In genomic region chr22:31345331-31346254, GRCh38 we compare ENCODE assay signal across 8 cellular contexts. TPM values are rescaled to one million over a fixed set of nuclear protein-coding genes. Genes with fewer than 3 reads are reported as not detected.
A peak's percentile ranks its signal among the peaks of the same experiment; 100 is the strongest.
DNase-seq lines count a peak whose midpoint lies in the region; ATAC-seq and TF ChIP-seq lines count a peak whose summit lies in the region.

No MANE protein-coding gene starts in this region.

- H3K27ac ChIP-seq in Karpas-422 (ENCODE audit: low read length): peak overlapping the region; percentile 82
- peak overlapping the region; percentile 97 for H3K27ac ChIP-seq in RWPE1
- peak overlapping the region; percentile 91 for H3K27ac ChIP-seq in neural cell (ENCODE audit: low read length)

- H3K9me3 ChIP-seq in Karpas-422 (ENCODE audit: low read length) (no peaks in the 10 kb centered on the region), neural cell (ENCODE audit: low read length) (no peaks in the 10 kb centered on the region)

- CTCF ChIA-PET in RWPE1 (lab: Yijun Ruan, JAX): interaction anchor here (0.6 to 1.2 kb wide), 2 partner anchors 32 to 142 kb away, joined by 3 read pairs; no protein-coding TSS in a partner anchor

- peak overlapping the region; percentile 61 to 98 for H3K27ac Mint-ChIP-seq in stimulated activated naive CD8-positive, alpha-beta T cell treated with anti-CD3 and anti-CD28 coated beads, Interleukin-15, amount 100 ng/mL, for 72 hours

- H3K9ac ChIP-seq in Karpas-422 (ENCODE audit: low read length) (peak overlapping the region; percentile 95), neural cell (ENCODE audit: low read length) (peak overlapping the region; percentile 90)

- H3K4me1 ChIP-seq in Karpas-422 (ENCODE audit: low read length): peaks cover 48% of the 10 kb centered on the region

- peak; percentile 77 for TF ChIP-seq RAD21 in neural cell (conservative IDR thresholded peaks at IDR 0.05)

- peak overlapping the region; percentile 83 to 98 for H3K4me3 Mint-ChIP-seq in stimulated activated naive CD8-positive, alpha-beta T cell treated with anti-CD3 and anti-CD28 coated beads, Interleukin-15, amount 100 ng/mL, for 72 hours

- no peaks in the 10 kb centered on the region for H3K9me3 Mint-ChIP-seq in stimulated activated naive CD8-positive, alpha-beta T cell treated with anti-CD3 and anti-CD28 coated beads, Interleukin-15, amount 100 ng/mL, for 72 hours

- H3K4me3 ChIP-seq in Karpas-422 (ENCODE audit: low read length) (peak overlapping the region; percentile 87), neural cell (ENCODE audit: low read length) (peak overlapping the region; percentile 92)

- H3K36me3 ChIP-seq in Karpas-422 (ENCODE audit: insufficient read depth, low read length) (peaks cover 43% of the 10 kb centered on the region), neural cell (ENCODE audit: insufficient read depth, low read length) (no peaks in the 10 kb centered on the region)

- ATAC-seq in GM21515 (IDR thresholded peaks at IDR 0.05; ENCODE audit: unreplicated experiment): peak; percentile 42
- ATAC-seq in stimulated activated naive CD8-positive, alpha-beta T cell treated with anti-CD3 and anti-CD28 coated beads, Interleukin-15, amount 100 ng/mL, for 72 hours: peak; percentile 72

- in situ Hi-C loops in Caki2 (cut with HindIII; ENCODE audit: low pct_unique_long_range_greater_than_20kb, low sequenced_read_pairs): no loop called here

- TF ChIP-seq EP300 in neural cell (conservative IDR thresholded peaks at IDR 0.05; ENCODE audit: poor library complexity, severe bottlenecking): peak; percentile 67

- H3K9me2 ChIP-seq in Karpas-422 (replicated peaks; ENCODE audit: insufficient read depth, low read length): no peaks in the 10 kb centered on the region
- H3K9me2 ChIP-seq in neural cell (ENCODE audit: insufficient read depth, low read length): no peaks in the 10 kb centered on the region

- H3K4me1 Mint-ChIP-seq in stimulated activated naive CD8-positive, alpha-beta T cell treated with anti-CD3 and anti-CD28 coated beads, Interleukin-15, amount 100 ng/mL, for 72 hours: peaks cover 53% of the 10 kb centered on the region

- H4K20me1 ChIP-seq in Karpas-422 (ENCODE audit: insufficient read depth, low read depth, low read length) (peaks cover 48% of the 10 kb centered on the region), neural cell (ENCODE audit: insufficient read depth) (no peaks in the 10 kb centered on the region)

- POLR2A ChIA-PET in RWPE1 (lab: Yijun Ruan, JAX; ENCODE audit: low non-redundant PET): interaction anchor here (0.6 kb wide), 1 partner anchor 264 kb away, joined by 3 read pairs; the partner anchor contains the start of gene SMTN

- H3K27me3 ChIP-seq in Karpas-422 (ENCODE audit: low read length): no peaks in the 10 kb centered on the region
- H3K27me3 ChIP-seq in neural cell (ENCODE audit: insufficient read depth, low read depth, low read length): no peaks in the 10 kb centered on the region

- no peaks in the 10 kb centered on the region for H3F3A ChIP-seq in neural cell (ENCODE audit: insufficient read depth, low read length, poor library complexity, severe bottlenecking)

- H3K79me2 ChIP-seq in Karpas-422 (ENCODE audit: low read length): peaks cover 51% of the 10 kb centered on the region
- H3K79me2 ChIP-seq in neural cell (replicated peaks; ENCODE audit: insufficient read depth, low read length): peaks cover 47% of the 10 kb centered on the region

- TF ChIP-seq CTCF in RWPE1 (conservative IDR thresholded peaks at IDR 0.05; ENCODE audit: low read depth): peak; percentile 97
- peak; percentile 98 for TF ChIP-seq CTCF in neural cell (IDR thresholded peaks at IDR 0.05; ENCODE audit: poor library complexity, severe bottlenecking)

- H2AFZ ChIP-seq in Karpas-422 (ENCODE audit: low read length) (no peak overlapping the region), neural cell (ENCODE audit: low read depth, low read length) (peak overlapping the region; percentile 19)

- no peaks in the 10 kb centered on the region for H3K27me3 Mint-ChIP-seq in stimulated activated naive CD8-positive, alpha-beta T cell treated with anti-CD3 and anti-CD28 coated beads, Interleukin-15, amount 100 ng/mL, for 72 hours

- H3K4me2 ChIP-seq in Karpas-422 (ENCODE audit: low read depth, low read length, poor library complexity, severe bottlenecking) (peak overlapping the region; percentile 98), neural cell (ENCODE audit: low read length) (peak overlapping the region; percentile 61)

- peak; percentile 87 for DNase-seq in Caki2 (ENCODE audit: low read depth)
- DNase-seq in Karpas-422: peak; percentile 96
- peak; percentile 80 for DNase-seq in RWPE1 (ENCODE audit: low spot score)
- DNase-seq in activated effector memory CD4-positive, alpha-beta T cell treated with Interleukin-2 at 50 U/mL for 16 hours: peak; percentile 85
- peak; percentile 40 for DNase-seq in fibroblast of the conjunctiva (ENCODE audit: low read depth)
- DNase-seq in stimulated activated naive CD8-positive, alpha-beta T cell treated with anti-CD3 and anti-CD28 coated beads, Interleukin-15, amount 100 ng/mL, for 72 hours: peak; percentile 90 to 92

TF ChIP-seq in neural cell, 6 proteins besides CTCF, POLR2A, EP300 and RAD21:
- TF ChIP-seq TAF1 (IDR thresholded peaks at IDR 0.05; ENCODE audit: low read depth): no peak
- TF ChIP-seq EZH2 (IDR thresholded peaks at IDR 0.05; ENCODE audit: borderline replicate concordance, insufficient read depth, low read length, poor library complexity, severe bottlenecking): no peak
- TF ChIP-seq POLR2AphosphoS5 (IDR thresholded peaks at IDR 0.05): peak; percentile 87
- TF ChIP-seq MXI1 (conservative IDR thresholded peaks at IDR 0.05; ENCODE audit: poor library complexity, severe bottlenecking): peak; percentile 87
- peak; percentile 93 for TF ChIP-seq SMC3 (conservative IDR thresholded peaks at IDR 0.05; ENCODE audit: poor library complexity)
- TF ChIP-seq REST (IDR thresholded peaks at IDR 0.05; ENCODE audit: borderline replicate concordance): no peak

RNA-seq across cellular contexts. Expression of gene PATZ1, which starts 0.6 kb away (rescaled TPM):
- 23.7 and 27.4 TPM in 2 replicates for total RNA-seq in Caki2 (2014; rRNA removed; shearing (Covaris generic); ENCODE audit: low replicate concordance)
- 65.4 and 87.4 TPM in 2 replicates for total RNA-seq in Karpas-422 (2014; rRNA removed; shearing (Covaris generic); ENCODE audit: low replicate concordance)
- polyA plus RNA-seq in neural cell: 33.5 and 35.8 TPM in 2 replicates
- polyA minus RNA-seq in neural cell: 50.5 and 56.7 TPM in 2 replicates

RNA-seq across cellular contexts. Expression of gene PIK3IP1, which starts 53.3 kb away (rescaled TPM):
- total RNA-seq in Caki2 (2014; rRNA removed; shearing (Covaris generic); ENCODE audit: low replicate concordance): 2.2 and 6.5 TPM in 2 replicates
- total RNA-seq in Karpas-422 (2014; rRNA removed; shearing (Covaris generic); ENCODE audit: low replicate concordance): 17.9 and 25.3 TPM in 2 replicates
- polyA plus RNA-seq in neural cell: 32.0 and 38.4 TPM in 2 replicates
- polyA minus RNA-seq in neural cell: 26.0 and 29.0 TPM in 2 replicates

RNA-seq across cellular contexts. Expression of gene DRG1, which starts 53.8 kb away (rescaled TPM):
- total RNA-seq in Caki2 (2014; rRNA removed; shearing (Covaris generic); ENCODE audit: low replicate concordance): 61.7 and 74.8 TPM in 2 replicates
- total RNA-seq in Karpas-422 (2014; rRNA removed; shearing (Covaris generic); ENCODE audit: low replicate concordance): 48.7 and 55.2 TPM in 2 replicates
- polyA plus RNA-seq in neural cell: 90.2 and 113 TPM in 2 replicates
- polyA minus RNA-seq in neural cell: 92.3 and 98.2 TPM in 2 replicates

Comparison
In these comparisons a context has a peak if more than half of its experiments do, and no peak if none do; other contexts are left out.
1. Peak in every context shown above with its lines: DNase-seq, ATAC-seq, H3K4me3 ChIP-seq and H3K27ac ChIP-seq.
2. DNase-seq: peak in every context shown above with its lines; median percentile 96 in Karpas-422; 91 in stimulated activated naive CD8-positive, alpha-beta T cell treated with anti-CD3 and anti-CD28 coated beads, Interleukin-15, amount 100 ng/mL, for 72 hours; 87 in Caki2; 85 in activated effector memory CD4-positive, alpha-beta T cell treated with Interleukin-2 at 50 U/mL for 16 hours; 80 in RWPE1; 40 in fibroblast of the conjunctiva.